ENCODE assay signal across 8 cellular contexts in the genomic region with DNA sequence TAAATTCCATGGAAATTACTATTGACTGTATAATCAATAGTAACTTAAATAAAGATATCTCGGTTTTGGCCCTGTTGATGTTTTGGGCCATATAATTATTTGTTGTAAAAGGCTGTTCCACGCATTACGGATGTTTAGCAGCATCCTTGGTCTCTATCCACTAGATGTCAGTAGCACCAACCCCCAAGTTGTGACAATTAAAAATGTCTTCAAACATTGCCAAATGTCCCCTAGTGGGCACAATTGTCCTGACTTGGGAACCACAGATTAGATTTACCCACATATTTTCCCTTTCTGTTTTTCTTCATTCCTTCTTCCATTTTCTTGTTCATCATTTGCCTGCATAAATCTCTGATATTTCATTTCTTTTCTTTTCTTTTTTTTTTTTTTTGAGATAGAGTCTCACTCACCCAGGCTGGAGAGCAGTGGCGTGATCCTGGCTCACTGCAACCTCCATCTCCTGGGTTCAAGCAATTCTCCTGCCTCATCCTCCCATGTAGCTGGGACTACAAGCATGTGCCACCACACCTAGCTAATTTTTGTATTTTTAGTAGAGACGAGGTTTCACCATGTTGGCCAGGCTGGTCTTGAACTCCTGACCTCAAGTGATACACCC. TPM values are rescaled to one million over a fixed set of nuclear protein-coding genes. Genes with fewer than 3 reads are reported as not detected.
DNase-seq lines count a peak whose midpoint lies in the region; ATAC-seq, FAIRE-seq and TF ChIP-seq lines count a peak whose summit lies in the region.

No MANE protein-coding gene starts in this region.

- peak; percentile 71 to 78 for ATAC-seq in naive B cell (ENCODE audit: low read depth in 2 of 2)
- no peak for ATAC-seq in GM18505 (IDR thresholded peaks at IDR 0.05; ENCODE audit: unreplicated experiment)
- ATAC-seq in GM21528 (IDR thresholded peaks at IDR 0.05; ENCODE audit: low FRiP score, unreplicated experiment), result no peak

- no peak overlapping the region for H3K9ac ChIP-seq in NT2/D1 (ENCODE audit: insufficient read length, low read depth)

- DNase-seq in NCI-H748 (lab: John Stamatoyannopoulos, UW; ENCODE audit: unreplicated experiment), result peak; percentile 42
- DNase-seq in NCI-H748 treated with DMSO at 0.1 percent for 48 hours (lab: John Stamatoyannopoulos, UW), result no peak
- no peak for DNase-seq in H54 (ENCODE audit: insufficient read length, low spot score)
- peak; percentile 66 for DNase-seq in NT2/D1 (ENCODE audit: low read depth, low spot score)
- DNase-seq in chondrocyte (ENCODE audit: low spot score), result no peak
- DNase-seq in naive B cell, result peak; percentile 39

- H3K9me3 Mint-ChIP-seq in chondrocyte (ENCODE audit: low read depth), result peaks cover 4% of the 10 kb centered on the region
- H3K9me3 Mint-ChIP-seq in naive B cell, result peaks cover 0 to 5% (median 0%) of the 10 kb centered on the region in 7 donors

- no peaks in the 10 kb centered on the region for H3K4me1 ChIP-seq in NT2/D1 (ENCODE audit: insufficient read depth, insufficient read length)

- H3K27me3 Mint-ChIP-seq in chondrocyte (ENCODE audit: low read depth) (peaks cover 22% of the 10 kb centered on the region), naive B cell (peaks cover 23 to 44% (median 33%) of the 10 kb centered on the region in 3 donors)

- no peaks in the 10 kb centered on the region for H3K36me3 ChIP-seq in NT2/D1 (ENCODE audit: insufficient read depth, insufficient read length, low read length)

- H3K27me3 ChIP-seq in NT2/D1 (ENCODE audit: insufficient read depth, insufficient read length), result no peaks in the 10 kb centered on the region

- H3K36me3 Mint-ChIP-seq in chondrocyte (ENCODE audit: low read depth) (peaks cover 4% of the 10 kb centered on the region), naive B cell (no peaks in the 10 kb centered on the region)

- TF ChIP-seq POLR2A in H54 (IDR thresholded peaks at IDR 0.05; ENCODE audit: low read depth, low read length) (no peak), GM18505 (IDR thresholded peaks at IDR 0.05; ENCODE audit: borderline replicate concordance, extremely low read depth, insufficient read depth, insufficient read length) (no peak)

- H3K4me1 Mint-ChIP-seq in chondrocyte (ENCODE audit: low read depth), result no peaks in the 10 kb centered on the region
- H3K4me1 Mint-ChIP-seq in naive B cell, result no peaks in the 10 kb centered on the region

- peak; percentile 76 for TF ChIP-seq CTCF in chondrocyte (IDR thresholded peaks at IDR 0.05)

- H3K27ac Mint-ChIP-seq in chondrocyte (ENCODE audit: unreplicated experiment) (no peak overlapping the region), naive B cell (no peak overlapping the region)

- FAIRE-seq in H54 (lab: Jason Lieb, UNC), result peak; percentile 38

- peaks cover 9% of the 10 kb centered on the region; the same call in 1 of the 2 replicates for H3K9me3 ChIP-seq in NT2/D1 (ENCODE audit: insufficient read depth, low read length)

- H3K4me3 Mint-ChIP-seq in chondrocyte (ENCODE audit: unreplicated experiment) (no peak overlapping the region), naive B cell (no peak overlapping the region)

- H3K4me3 ChIP-seq in NT2/D1 (ENCODE audit: insufficient read length, low read depth), result no peak overlapping the region

RNA-seq across cellular contexts. Expression of a gene that starts 13.6 kb away (rescaled TPM):
- not detected in 3 replicates for total RNA-seq in chondrocyte
- polyA plus RNA-seq in naive B cell (ENCODE audit: low read depth in 6 of 6), result not detected

RNA-seq across cellular contexts. Expression of a gene that starts 36.9 kb away (rescaled TPM):
- total RNA-seq in chondrocyte, result not detected in 3 replicates
- polyA plus RNA-seq in naive B cell (ENCODE audit: low read depth in 6 of 6), result not detected

RNA-seq across cellular contexts. Expression of a gene that starts 38.4 kb away (rescaled TPM):
- not detected in 3 replicates for total RNA-seq in chondrocyte
- polyA plus RNA-seq in naive B cell (ENCODE audit: low read depth in 6 of 6), result not detected

RNA-seq across cellular contexts. Expression of a gene that starts 45.5 kb away (rescaled TPM):
- not detected in 3 replicates for total RNA-seq in chondrocyte
- polyA plus RNA-seq in naive B cell (ENCODE audit: low read depth in 6 of 6), result not detected

RNA-seq across cellular contexts. Expression of a gene that starts 53.4 kb away (rescaled TPM):
- not detected in 3 replicates for total RNA-seq in chondrocyte
- not detected for polyA plus RNA-seq in naive B cell (ENCODE audit: low read depth in 6 of 6)

Comparison
In these comparisons a context has a peak if more than half of its experiments do, and no peak if none do; other contexts are left out.
1. DNase-seq: peak in NCI-H748 (single experiment), NT2/D1 (single experiment) and naive B cell (single experiment); none in NCI-H748 treated with DMSO at 0.1 percent for 48 hours (single experiment), H54 (single experiment) and chondrocyte (single experiment).
2. ATAC-seq: peak in naive B cell (2 of 2); none in GM18505 (single experiment) and GM21528 (single experiment).